29 cellular contexts compared by ENCODE assay signal in genomic region chr9:82729141-82729540, GRCh38.
"Had no signal": no experiment of that assay in that cellular context is flagged by ENCODE, and none has a peak within 500 bp of the region (broad histone marks: within the 10 kb centered on the region; RNA-seq: fewer than 3 reads in every experiment).

No MANE protein-coding gene starts in this region.

- H3K27ac Mint-ChIP-seq: dendritic cell treated with granulocyte-macrophage colony-stimulating factor and Interleukin-4, amounts not matched to agents 40 ng/mL and 50 ng/mL, for 4 days; effector memory CD8-positive, alpha-beta T cell; endodermal cell had no signal

- H3K4me3 ChIP-seq: colonic mucosa, coronary artery, dorsolateral prefrontal cortex, esophagus muscularis mucosa, esophagus squamous epithelium, gastrocnemius medialis, gastroesophageal sphincter, heart left ventricle, heart right ventricle had no signal

- H3K9me3 ChIP-seq: colonic mucosa, esophagus muscularis mucosa, esophagus squamous epithelium, gastrocnemius medialis, gastroesophageal sphincter, heart left ventricle, heart right ventricle had no signal

- H3K9me3 Mint-ChIP-seq: dendritic cell treated with granulocyte-macrophage colony-stimulating factor and Interleukin-4, amounts not matched to agents 40 ng/mL and 50 ng/mL, for 4 days; endodermal cell had no signal

- ATAC-seq: effector memory CD8-positive, alpha-beta T cell; esophagus mucosa; foreskin keratinocyte; gastrocnemius medialis; gastroesophageal sphincter; heart left ventricle; heart right ventricle had no signal

- H3K27me3 Mint-ChIP-seq: dendritic cell treated with granulocyte-macrophage colony-stimulating factor and Interleukin-4, amounts not matched to agents 40 ng/mL and 50 ng/mL, for 4 days; effector memory CD8-positive, alpha-beta T cell had no signal

- H3K27ac ChIP-seq: colonic mucosa, coronary artery, dorsolateral prefrontal cortex, epithelial cell of prostate, esophagus muscularis mucosa, esophagus squamous epithelium, foreskin keratinocyte, gastrocnemius medialis, gastroesophageal sphincter, heart left ventricle, heart right ventricle had no signal

- FAIRE-seq: colon, endometrium, endothelial cell of umbilical vein, frontal cortex had no signal

- H3K36me3 ChIP-seq: colonic mucosa, esophagus muscularis mucosa, esophagus squamous epithelium, gastrocnemius medialis, gastroesophageal sphincter, heart left ventricle, heart right ventricle had no signal

- H3K27me3 ChIP-seq: colonic mucosa, dorsolateral prefrontal cortex, esophagus muscularis mucosa, esophagus squamous epithelium, foreskin keratinocyte, gastrocnemius medialis, gastroesophageal sphincter, heart left ventricle, heart right ventricle had no signal

- H3K4me3 Mint-ChIP-seq: dendritic cell treated with granulocyte-macrophage colony-stimulating factor and Interleukin-4, amounts not matched to agents 40 ng/mL and 50 ng/mL, for 4 days; effector memory CD8-positive, alpha-beta T cell; endodermal cell had no signal

- H3K4me1 ChIP-seq: colonic mucosa, esophagus muscularis mucosa, esophagus squamous epithelium, foreskin keratinocyte, gastrocnemius medialis, gastroesophageal sphincter, heart left ventricle, heart right ventricle had no signal

- DNase-seq: colonic mucosa; cortex of kidney; dermis blood vessel endothelial cell; dorsolateral prefrontal cortex; effector CD4-positive, alpha-beta T cell; effector CD8-positive, alpha-beta T cell; effector memory CD4-positive, alpha-beta T cell; effector memory CD8-positive, alpha-beta T cell; endodermal cell; erythroblast; esophagus squamous epithelium; foreskin fibroblast; foreskin keratinocyte; foreskin melanocyte; gastrocnemius medialis; glutamatergic neuron; head of caudate nucleus; heart left ventricle; heart right ventricle had no signal
